19 cellular contexts compared by ENCODE assay signal in genomic region chr5:11715797-11716196, GRCh38.
"Had no signal": no experiment of that assay in that cellular context is flagged by ENCODE, and none has a peak within 500 bp of the region (broad histone marks: within the 10 kb centered on the region; RNA-seq: fewer than 3 reads in every experiment).

No MANE protein-coding gene starts in this region.

- DNase-seq: cerebellar nuclear complex; colonic mucosa; cortex of kidney; effector CD4-positive, alpha-beta T cell; effector memory CD4-positive, alpha-beta T cell; foreskin keratinocyte; glutamatergic neuron; heart right ventricle; islet precursor cell; kidney; kidney glomerular epithelial cell; left cardiac atrium; left lung; left ventricle myocardium superior; lower lobe of right lung; mesendoderm; mucosa of descending colon had no signal

- H3K27ac ChIP-seq: colonic mucosa, esophagus muscularis mucosa, foreskin keratinocyte, gastroesophageal sphincter, heart right ventricle, left lung, lower lobe of right lung had no signal

- ATAC-seq: foreskin keratinocyte, gastroesophageal sphincter, heart right ventricle, left cardiac atrium, left lung, left ventricle myocardium superior, lower lobe of right lung, mucosa of descending colon had no signal
